21 cellular contexts compared by ENCODE assay signal in the genomic region with DNA sequence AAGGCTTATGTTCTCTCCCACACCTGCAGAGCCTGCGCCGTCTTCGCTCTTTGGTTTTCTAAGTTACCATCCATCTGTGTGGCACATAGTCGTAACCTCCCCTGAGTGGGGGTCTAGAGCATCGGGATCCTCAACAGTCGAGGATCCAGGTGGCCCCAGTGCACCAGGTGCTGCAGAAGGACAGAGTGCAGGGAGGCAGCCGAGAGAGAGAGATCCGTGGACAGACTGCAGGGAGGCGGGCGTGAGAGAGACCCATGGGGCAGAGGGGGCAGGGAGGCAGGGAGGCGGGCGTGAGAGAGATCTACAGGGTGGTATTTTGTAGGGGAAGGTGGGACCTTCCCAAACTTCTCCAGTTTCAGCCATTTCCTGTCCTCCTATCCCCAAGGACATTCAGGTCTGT. TPM values are rescaled to one million over a fixed set of nuclear protein-coding genes. Genes with fewer than 3 reads are reported as not detected.
DNase-seq lines count a peak whose midpoint lies in the region; ATAC-seq, FAIRE-seq and TF ChIP-seq lines count a peak whose summit lies in the region.
"Had no signal": no experiment of that assay in that cellular context is flagged by ENCODE, and none has a peak within 500 bp of the region (broad histone marks: within the 10 kb centered on the region; RNA-seq: fewer than 3 reads in every experiment).

No MANE protein-coding gene starts in this region.

- peaks cover 70% of the 10 kb centered on the region for H3K36me3 Mint-ChIP-seq in T-helper 2 cell treated with Interferon-gamma antibody and Interleukin-4, amounts not matched to agents 5 μg/mL and 100 μg/mL, for 36 hours (ENCODE audit: low read depth)
- H3K36me3 Mint-ChIP-seq in T-helper 17 cell (ENCODE audit: low read depth): peaks cover 8% of the 10 kb centered on the region

- TF ChIP-seq POLR2A in A549 (IDR thresholded peaks at IDR 0.05; ENCODE audit: low read length): no peak

- H3K9me3 ChIP-seq in A549 (no peaks in the 10 kb centered on the region), T-helper 17 cell (ENCODE audit: control insufficient read depth, low read length, poor library complexity, severe bottlenecking) (no peaks in the 10 kb centered on the region), osteoblast (ENCODE audit: low read depth, low read length) (no peaks in the 10 kb centered on the region)
- H3K9me3 ChIP-seq: BLaER1 treated with 17β-estradiol and CSF1 and Interleukin-3, amounts not matched to agents 10 nM and 100 nM had no signal

- H3K4me2 ChIP-seq in A549 (no peak overlapping the region), osteoblast (ENCODE audit: insufficient read depth, low read length) (no peak overlapping the region)

- no peaks in the 10 kb centered on the region for H4K20me1 ChIP-seq in osteoblast (ENCODE audit: insufficient read depth, low read length)

- no peak overlapping the region for H3K4me3 Mint-ChIP-seq in T-helper 2 cell treated with Interferon-gamma antibody and Interleukin-4, amounts not matched to agents 5 μg/mL and 100 μg/mL, for 36 hours
- H3K4me3 Mint-ChIP-seq in T-helper 17 cell: peak overlapping the region; percentile 31
- H3K4me3 Mint-ChIP-seq: CD4-positive, CD25-positive, alpha-beta regulatory T cell; H9 had no signal

- 90% methylated on average over 11 of the region's 12 CpGs for WGBS in A549 (ENCODE audit: missing lambda C conversion rate)

- peaks cover 24% of the 10 kb centered on the region for H3K79me2 ChIP-seq in osteoblast (ENCODE audit: insufficient read depth, low read length)

- H3K4me3 ChIP-seq in A549: no peak overlapping the region
- H3K4me3 ChIP-seq in osteoblast (ENCODE audit: insufficient read depth, low read length): no peak overlapping the region
- H3K4me3 ChIP-seq: BLaER1 treated with 17β-estradiol and CSF1 and Interleukin-3, amounts not matched to agents 10 nM and 100 nM had no signal

- POLR2A ChIA-PET in A549 (lab: Yijun Ruan, JAX): no interaction called here

- H3K4me1 Mint-ChIP-seq in T-helper 2 cell treated with Interferon-gamma antibody and Interleukin-4, amounts not matched to agents 5 μg/mL and 100 μg/mL, for 36 hours (ENCODE audit: low read depth): no peaks in the 10 kb centered on the region
- H3K4me1 Mint-ChIP-seq in T-helper 17 cell: peaks cover 9% of the 10 kb centered on the region
- H3K4me1 Mint-ChIP-seq: H9 had no signal

- no peaks in the 10 kb centered on the region for H3K27me3 Mint-ChIP-seq in T-helper 2 cell treated with Interferon-gamma antibody and Interleukin-4, amounts not matched to agents 5 μg/mL and 100 μg/mL, for 36 hours (ENCODE audit: low read depth)
- H3K27me3 Mint-ChIP-seq in T-helper 17 cell: no peaks in the 10 kb centered on the region
- H3K27me3 Mint-ChIP-seq: CD4-positive, CD25-positive, alpha-beta regulatory T cell had no signal

- no peak for TF ChIP-seq RAD21 in A549 (conservative IDR thresholded peaks at IDR 0.05 in 1 of 2, IDR thresholded peaks at IDR 0.05 in 1 of 2)

- DNase-seq in T-helper 2 cell treated with Interferon-gamma antibody and Interleukin-4, amounts not matched to agents 5 μg/mL and 100 μg/mL, for 36 hours (ENCODE audit: low spot score): no peak
- DNase-seq in T-helper 2 cell (no peak), A549 (ENCODE audit: low read depth in 1 of 2, low spot score in 1 of 2) (no peak), T-helper 17 cell (no peak), osteoblast (ENCODE audit: insufficient read length, low spot score, missing footprints) (peak; percentile 37), iPS-NIHi7 (ENCODE audit: extremely low spot score) (no peak), kidney tubule cell (ENCODE audit: low spot score) (no peak), COLO829 (ENCODE audit: low spot score) (no peak)
- DNase-seq: ACHN; Calu3; CD4-positive, CD25-positive, alpha-beta regulatory T cell; DMS153; DMS79 treated with DMSO at 0.1 percent for 48 hours; EL; GOT3; H9 had no signal

- CTCF ChIA-PET in A549 (lab: Yijun Ruan, JAX): no interaction called here

- H3K4me1 ChIP-seq in A549 (peaks cover 73% of the 10 kb centered on the region), osteoblast (ENCODE audit: insufficient read depth, low read length) (peaks cover 10% of the 10 kb centered on the region)

- no peaks in the 10 kb centered on the region for H3K9me3 Mint-ChIP-seq in T-helper 2 cell treated with Interferon-gamma antibody and Interleukin-4, amounts not matched to agents 5 μg/mL and 100 μg/mL, for 36 hours
- H3K9me3 Mint-ChIP-seq: H9 had no signal

- peak overlapping the region; percentile 49 for H3K27ac Mint-ChIP-seq in T-helper 2 cell treated with Interferon-gamma antibody and Interleukin-4, amounts not matched to agents 5 μg/mL and 100 μg/mL, for 36 hours
- H3K27ac Mint-ChIP-seq in T-helper 17 cell: no peak overlapping the region

- ATAC-seq in A549 (no peak), T-helper 17 cell (no peak)

- no peak overlapping the region for H2AFZ ChIP-seq in osteoblast (ENCODE audit: low read length)

- TF ChIP-seq EP300 in A549 (IDR thresholded peaks at IDR 0.05): no peak

- H3K27ac ChIP-seq in A549 (peak overlapping the region; percentile 86 to 92), osteoblast (ENCODE audit: low read depth, low read length) (peak overlapping the region; percentile 14)
- H3K27ac ChIP-seq: 22Rv1; BLaER1 treated with 17β-estradiol and CSF1 and Interleukin-3, amounts not matched to agents 10 nM and 100 nM had no signal

- no peaks in the 10 kb centered on the region for H3K27me3 ChIP-seq in osteoblast (ENCODE audit: insufficient read depth, low read length)
- H3K27me3 ChIP-seq: BLaER1 treated with 17β-estradiol and CSF1 and Interleukin-3, amounts not matched to agents 10 nM and 100 nM had no signal

- peaks cover 75% of the 10 kb centered on the region for H3K36me3 ChIP-seq in osteoblast (ENCODE audit: insufficient read depth, low read length)

- FAIRE-seq in A549 (lab: Jason Lieb, UNC): no peak
- FAIRE-seq: G401.6, GM12892, GM19239 had no signal

- TF ChIP-seq CTCF in A549 (IDR thresholded peaks at IDR 0.05) (no peak), osteoblast (IDR thresholded peaks at IDR 0.05; ENCODE audit: extremely low read depth, low read depth, low read length) (no peak)

TF ChIP-seq in A549, 52 proteins besides CTCF, POLR2A, EP300 and RAD21:
- TF ChIP-seq TP53 (CRISPR knock-in tag; IDR thresholded peaks at IDR 0.05): no peak
- TF ChIP-seq CHD4 (IDR thresholded peaks at IDR 0.05; ENCODE audit: borderline replicate concordance): no peak
- TF ChIP-seq, protein P1, sequence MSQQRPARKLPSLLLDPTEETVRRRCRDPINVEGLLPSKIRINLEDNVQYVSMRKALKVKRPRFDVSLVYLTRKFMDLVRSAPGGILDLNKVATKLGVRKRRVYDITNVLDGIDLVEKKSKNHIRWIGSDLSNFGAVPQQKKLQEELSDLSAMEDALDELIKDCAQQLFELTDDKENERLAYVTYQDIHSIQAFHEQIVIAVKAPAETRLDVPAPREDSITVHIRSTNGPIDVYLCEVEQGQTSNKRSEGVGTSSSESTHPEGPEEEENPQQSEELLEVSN (IDR thresholded peaks at IDR 0.05; ENCODE audit: borderline replicate concordance, low read depth): no peak
- TF ChIP-seq, protein P2, sequence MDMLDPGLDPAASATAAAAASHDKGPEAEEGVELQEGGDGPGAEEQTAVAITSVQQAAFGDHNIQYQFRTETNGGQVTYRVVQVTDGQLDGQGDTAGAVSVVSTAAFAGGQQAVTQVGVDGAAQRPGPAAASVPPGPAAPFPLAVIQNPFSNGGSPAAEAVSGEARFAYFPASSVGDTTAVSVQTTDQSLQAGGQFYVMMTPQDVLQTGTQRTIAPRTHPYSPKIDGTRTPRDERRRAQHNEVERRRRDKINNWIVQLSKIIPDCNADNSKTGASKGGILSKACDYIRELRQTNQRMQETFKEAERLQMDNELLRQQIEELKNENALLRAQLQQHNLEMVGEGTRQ (IDR thresholded peaks at IDR 0.05): no peak
TF ChIP-seq in A549: peak in this region for 0.

RNA-seq across cellular contexts. Expression of a gene that starts 42.3 kb away (rescaled TPM):
- 164 and 166 TPM in 2 replicates for polyA plus RNA-seq in A549 (2011; rRNA removed)
- polyA plus RNA-seq in A549 (2012; cell fraction: cytosol; rRNA removed): 360 and 395 TPM in 2 replicates
- 741 and 798 TPM in 2 replicates for polyA plus RNA-seq in A549 (2012; cell fraction: nucleus; rRNA removed)
- polyA plus RNA-seq in A549 (2017; fragmentation: RNase III; extraction: RNeasy Plus Mini Kit Qiagen cat#74134 plus additional on column Dnase treatment): 273 to 329 TPM (median 279 TPM) in 3 replicates
- polyA minus RNA-seq in A549 (2011; rRNA and poly(A)+ RNA removed): 130 and 164 TPM in 2 replicates
- 100 to 1,000 TPM in 1 of 2 donors, 10 to 100 TPM in 1; 76.9 to 106 TPM for total RNA-seq in T-helper 17 cell
- total RNA-seq in osteoblast: 71.6 and 80.0 TPM in 2 replicates
